In the genomic region with DNA sequence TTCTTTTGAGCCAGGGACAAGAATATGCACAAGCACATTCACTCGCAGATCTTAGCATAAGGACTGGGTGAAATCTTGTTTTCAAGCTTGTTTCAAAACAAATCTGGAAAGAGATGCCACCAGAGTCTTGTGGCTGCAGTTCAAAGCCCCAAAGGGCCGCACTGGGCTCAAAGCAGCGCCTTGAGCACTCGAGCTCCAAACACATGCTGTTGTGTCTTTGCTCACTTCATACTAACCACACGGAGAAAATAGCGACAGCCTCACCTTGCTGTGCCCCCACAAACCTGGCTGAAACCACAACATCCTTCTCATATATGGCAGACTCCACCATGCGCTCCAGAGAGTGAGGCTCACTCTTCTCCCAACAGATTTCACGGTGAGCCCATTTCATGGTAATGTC, we compare ENCODE assay signal across 16 cellular contexts. TPM values are rescaled to one million over a fixed set of nuclear protein-coding genes. Genes with fewer than 3 reads are reported as not detected.
DNase-seq lines count a peak whose midpoint lies in the region; ATAC-seq and TF ChIP-seq lines count a peak whose summit lies in the region.
"Had no signal": no experiment of that assay in that cellular context is flagged by ENCODE, and none has a peak within 500 bp of the region (broad histone marks: within the 10 kb centered on the region; RNA-seq: fewer than 3 reads in every experiment).

No MANE protein-coding gene starts in this region.

- intact Hi-C loops in CD8-positive, alpha-beta T cell (cut with DNase I, micrococcal nuclease), result loop anchor here in 1 of 2 experiments (1.0 to 2.0 kb wide), 3 partner anchors 8 to 30 kb away; no protein-coding TSS in a partner anchor
- intact Hi-C loops in mucosa of descending colon (cut with DNase I, micrococcal nuclease), result no loop called here

- POLR2A ChIA-PET in CD8-positive, alpha-beta T cell (lab: Charles Lee), result interaction anchor here (0.6 to 20.4 kb wide), 24 partner anchors 8 to 171 kb away, joined by 3 to 700 read pairs (median 6); a partner anchor contains a TSS

- no peak overlapping the region for H3K4me3 ChIP-seq in CD8-positive, alpha-beta T cell (ENCODE audit: low read depth, low read length)
- no peak overlapping the region for H3K4me3 ChIP-seq in Peyer's patch
- no peak overlapping the region for H3K4me3 ChIP-seq in mucosa of descending colon
- H3K4me3 ChIP-seq: GM12878, right atrium auricular region had no signal

- peak; percentile 74 for ATAC-seq in CD8-positive, alpha-beta T cell
- ATAC-seq in mucosa of descending colon (peak; percentile 71), GM19351 (IDR thresholded peaks at IDR 0.05; ENCODE audit: unreplicated experiment) (no peak)
- ATAC-seq: GM12878, HepG2 had no signal

- H3K27ac ChIP-seq in CD8-positive, alpha-beta T cell (ENCODE audit: low read depth, low read length), result peak overlapping the region; percentile 12
- H3K27ac ChIP-seq in Peyer's patch, result peak overlapping the region in 3 of 4 donors; percentile 13 to 66 (median 55)
- H3K27ac ChIP-seq: right atrium auricular region had no signal

- peak; percentile 22 to 84 (median 60) for DNase-seq in CD8-positive, alpha-beta T cell
- DNase-seq in Peyer's patch, result peak in 2 of 3 donors; percentile 50 to 79
- peak; percentile 49 to 66 for DNase-seq in activated T-cell treated with anti-CD3 and anti-CD28 coated beads, Interleukin-2, amount 50 U/mL, for 48 hours
- peak; percentile 20 to 53 (median 27) for DNase-seq in mucosa of descending colon
- no peak for DNase-seq in NCI-H345 (lab: John Stamatoyannopoulos, UW)
- no peak for DNase-seq in nucleus accumbens (lab: John Stamatoyannopoulos, UW)
- DNase-seq: dermis blood vessel endothelial cell, GDM1, NCI-H1694, substantia nigra, SW 1271 had no signal

- H3K9me3 Mint-ChIP-seq in CD8-positive, alpha-beta T cell, result peaks cover 2% of the 10 kb centered on the region
- H3K9me3 Mint-ChIP-seq: brain had no signal

- no peak for TF ChIP-seq CTCF in CD8-positive, alpha-beta T cell (IDR thresholded peaks at IDR 0.05)
- no peak for TF ChIP-seq CTCF in Peyer's patch (IDR thresholded peaks at IDR 0.05)
- no peak for TF ChIP-seq CTCF in mucosa of descending colon (IDR thresholded peaks at IDR 0.05)

- no peak for TF ChIP-seq POLR2A in Peyer's patch (IDR thresholded peaks at IDR 0.05)

- CTCF ChIA-PET in CD8-positive, alpha-beta T cell (lab: Charles Lee), result interaction anchor here (0.9 to 7.9 kb wide), 18 partner anchors 8 to 171 kb away, joined by 3 to 94 read pairs (median 10); a partner anchor contains a TSS

- no peaks in the 10 kb centered on the region for H3K9me3 ChIP-seq in CD8-positive, alpha-beta T cell (ENCODE audit: low read length)
- no peaks in the 10 kb centered on the region for H3K9me3 ChIP-seq in Peyer's patch
- H3K9me3 ChIP-seq in mucosa of descending colon, result no peaks in the 10 kb centered on the region
- H3K9me3 ChIP-seq: right atrium auricular region had no signal

- H3K4me1 Mint-ChIP-seq in CD8-positive, alpha-beta T cell (ENCODE audit: low read depth), result peaks cover 91% of the 10 kb centered on the region
- H3K4me1 Mint-ChIP-seq: brain had no signal

- H3K36me3 ChIP-seq in CD8-positive, alpha-beta T cell (ENCODE audit: insufficient read depth, low read length), result no peaks in the 10 kb centered on the region
- H3K36me3 ChIP-seq in Peyer's patch, result no peaks in the 10 kb centered on the region
- no peaks in the 10 kb centered on the region for H3K36me3 ChIP-seq in mucosa of descending colon (ENCODE audit: low read depth)
- H3K36me3 ChIP-seq: right atrium auricular region had no signal

- no peaks in the 10 kb centered on the region for H3K27me3 ChIP-seq in CD8-positive, alpha-beta T cell (ENCODE audit: insufficient read depth, low read length)
- H3K27me3 ChIP-seq in Peyer's patch, result no peaks in the 10 kb centered on the region
- H3K27me3 ChIP-seq: right atrium auricular region had no signal

- H3K27me3 Mint-ChIP-seq in CD8-positive, alpha-beta T cell (ENCODE audit: low read depth), result no peaks in the 10 kb centered on the region

- H3K36me3 Mint-ChIP-seq in CD8-positive, alpha-beta T cell, result no peaks in the 10 kb centered on the region
- H3K36me3 Mint-ChIP-seq: brain had no signal

- H3K4me1 ChIP-seq in CD8-positive, alpha-beta T cell (ENCODE audit: insufficient read depth, low read length), result peaks cover 93% of the 10 kb centered on the region
- no peaks in the 10 kb centered on the region for H3K4me1 ChIP-seq in Peyer's patch
- H3K4me1 ChIP-seq in mucosa of descending colon (ENCODE audit: low read depth), result no peaks in the 10 kb centered on the region
- H3K4me1 ChIP-seq: right atrium auricular region had no signal

- peak overlapping the region; percentile 58 for H3K4me3 Mint-ChIP-seq in CD8-positive, alpha-beta T cell
- H3K4me3 Mint-ChIP-seq: brain had no signal

- peak overlapping the region; percentile 94 for H3K27ac Mint-ChIP-seq in CD8-positive, alpha-beta T cell
- H3K27ac Mint-ChIP-seq: brain had no signal

RNA-seq across cellular contexts. Expression of a gene that starts 34.1 kb away (rescaled TPM):
- 100 to 1,000 TPM; 287 to 310 TPM for total RNA-seq in CD8-positive, alpha-beta T cell
- 100 to 1,000 TPM in 1 of 4 donors, 10 to 100 TPM in 3; 36.8 to 101 (median 59.4) TPM for total RNA-seq in Peyer's patch
- 10 to 100 TPM in 2 of 3 donors, 1 to 10 TPM in 1; 6.6 to 16.9 (median 10.4) TPM for total RNA-seq in mucosa of descending colon
- total RNA-seq: HepG2 had no signal

Comparison
In these comparisons a context has a peak if more than half of its experiments do, and no peak if none do; other contexts are left out.
1. DNase-seq: peak in CD8-positive, alpha-beta T cell (7 of 7), Peyer's patch (2 of 3), activated T-cell treated with anti-CD3 and anti-CD28 coated beads, Interleukin-2, amount 50 U/mL, for 48 hours (2 of 2) and mucosa of descending colon (3 of 3); none in NCI-H345 (single experiment) and nucleus accumbens (0 of 56).